ENCODE assay signal across 8 cellular contexts in the genomic region with DNA sequence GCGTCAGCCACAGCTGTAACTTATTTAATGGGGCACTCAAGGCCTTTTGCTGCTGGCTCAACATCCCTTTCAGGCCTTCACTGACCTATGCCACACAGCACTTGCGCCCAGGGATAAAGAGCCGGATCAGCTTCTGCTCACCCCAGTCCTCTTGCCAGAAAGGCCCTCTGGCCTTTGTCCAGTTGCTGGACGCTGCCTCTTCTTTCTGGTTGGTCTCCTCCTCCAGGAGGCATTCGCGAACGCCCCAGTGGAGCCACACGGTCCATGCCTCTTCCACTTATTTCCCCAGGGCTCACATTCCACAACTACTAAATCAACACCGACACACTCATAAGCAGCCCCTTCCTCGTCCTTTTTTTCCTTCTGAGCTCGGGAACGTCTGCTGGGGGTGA. TPM values are rescaled to one million over a fixed set of nuclear protein-coding genes. Genes with fewer than 3 reads are reported as not detected.
DNase-seq lines count a peak whose midpoint lies in the region; ATAC-seq, FAIRE-seq and TF ChIP-seq lines count a peak whose summit lies in the region.

No MANE protein-coding gene starts in this region.

- no peak overlapping the region for H3K27ac Mint-ChIP-seq in activated naive CD4-positive, alpha-beta T cell treated with anti-CD3 and anti-CD28 coated beads, Interleukin-2, amount 10 ng/mL, durations not matched to agents 7 days and 5 days
- H3K27ac Mint-ChIP-seq in astrocyte (ENCODE audit: unreplicated experiment): peak overlapping the region; percentile 94

- peak overlapping the region; percentile 91 for H3K4me2 ChIP-seq in astrocyte (ENCODE audit: low read length)

- H3K27me3 Mint-ChIP-seq in activated naive CD4-positive, alpha-beta T cell treated with anti-CD3 and anti-CD28 coated beads, Interleukin-2, amount 10 ng/mL, durations not matched to agents 7 days and 5 days: no peaks in the 10 kb centered on the region
- H3K27me3 Mint-ChIP-seq in astrocyte (ENCODE audit: low read depth, unreplicated experiment): no peaks in the 10 kb centered on the region

- peaks cover 16% of the 10 kb centered on the region for H3K4me1 Mint-ChIP-seq in activated naive CD4-positive, alpha-beta T cell treated with anti-CD3 and anti-CD28 coated beads, Interleukin-2, amount 10 ng/mL, durations not matched to agents 7 days and 5 days
- peaks cover 4% of the 10 kb centered on the region for H3K4me1 Mint-ChIP-seq in astrocyte (ENCODE audit: low read depth, unreplicated experiment)

- H3K9me3 Mint-ChIP-seq in activated naive CD4-positive, alpha-beta T cell treated with anti-CD3 and anti-CD28 coated beads, Interleukin-2, amount 10 ng/mL, durations not matched to agents 7 days and 5 days: peaks cover 34% of the 10 kb centered on the region
- peaks cover 41% of the 10 kb centered on the region for H3K9me3 Mint-ChIP-seq in astrocyte (ENCODE audit: unreplicated experiment)

- intact Hi-C loops in gastrocnemius medialis (cut with DNase I; ENCODE audit: low total_unique reads): loop anchor here (10.0 kb wide), 1 partner anchor 419 kb away; no protein-coding TSS in a partner anchor

- H3K9ac ChIP-seq in astrocyte (ENCODE audit: low read length) (peak overlapping the region; percentile 83), iPS-15b (ENCODE audit: low read depth, low read length) (peak overlapping the region; percentile 90)

- TF ChIP-seq CTCF in astrocyte (IDR thresholded peaks at IDR 0.05; ENCODE audit: insufficient read depth, low read depth, low read length) (no peak), gastrocnemius medialis (IDR thresholded peaks at IDR 0.05 in 4 of 5, conservative IDR thresholded peaks at IDR 0.05 in 1 of 5) (no peak)

- H3K4me1 ChIP-seq in astrocyte (ENCODE audit: insufficient read depth, low read length): peaks cover 3% of the 10 kb centered on the region
- H3K4me1 ChIP-seq in iPS-15b (ENCODE audit: control insufficient read depth, insufficient read depth, low read length): no peaks in the 10 kb centered on the region
- peaks cover 0 to 9% of the 10 kb centered on the region in 2 donors for H3K4me1 ChIP-seq in gastrocnemius medialis

- no peak for FAIRE-seq in astrocyte (lab: Jason Lieb, UNC)

- no peak for TF ChIP-seq POLR2A in gastrocnemius medialis (IDR thresholded peaks at IDR 0.05)

- H3K9me3 ChIP-seq in astrocyte (ENCODE audit: insufficient read depth, low read depth, low read length) (peaks cover 5% of the 10 kb centered on the region), iPS-15b (ENCODE audit: control insufficient read depth, insufficient read depth, low read length) (no peaks in the 10 kb centered on the region), gastrocnemius medialis (peaks cover 0 to 3% (median 0%) of the 10 kb centered on the region in 3 donors)

- no peak for DNase-seq in activated naive CD4-positive, alpha-beta T cell treated with anti-CD3 and anti-CD28 coated beads, Interleukin-2, amount 10 ng/mL, durations not matched to agents 7 days and 5 days
- DNase-seq in activated naive CD4-positive, alpha-beta T cell treated with Interleukin-2 at 50 U/mL for 16 hours: no peak
- DNase-seq in astrocyte (ENCODE audit: low read depth) (peak; percentile 42), gastrocnemius medialis (no peak), HPDE6-E6E7 (ENCODE audit: extremely low spot score) (no peak)

- H2AFZ ChIP-seq in astrocyte (ENCODE audit: low read depth, low read length): peak overlapping the region; percentile 93

- peaks cover 14% of the 10 kb centered on the region for H3K79me2 ChIP-seq in astrocyte (ENCODE audit: insufficient read depth, low read length)

- no peaks in the 10 kb centered on the region for H3K27me3 ChIP-seq in astrocyte (ENCODE audit: insufficient read depth, low read length)
- H3K27me3 ChIP-seq in iPS-15b (ENCODE audit: control insufficient read depth, insufficient read depth, low read length): no peaks in the 10 kb centered on the region
- peaks cover 0 to 14% (median 0%) of the 10 kb centered on the region in 3 donors for H3K27me3 ChIP-seq in gastrocnemius medialis

- in situ Hi-C loops in gastrocnemius medialis (cut with MboI; ENCODE audit: low sequenced_read_pairs in 4 of 4): no loop called here

- peak overlapping the region; percentile 72 for H3K4me3 Mint-ChIP-seq in activated naive CD4-positive, alpha-beta T cell treated with anti-CD3 and anti-CD28 coated beads, Interleukin-2, amount 10 ng/mL, durations not matched to agents 7 days and 5 days
- peak overlapping the region; percentile 95 for H3K4me3 Mint-ChIP-seq in astrocyte (ENCODE audit: unreplicated experiment)

- ATAC-seq in gastrocnemius medialis (no peak), GM19035 (IDR thresholded peaks at IDR 0.05; ENCODE audit: unreplicated experiment) (no peak), HG03097 (IDR thresholded peaks at IDR 0.05; ENCODE audit: low FRiP score, unreplicated experiment) (no peak)

- H3K36me3 ChIP-seq in astrocyte (ENCODE audit: insufficient read depth, low read length) (no peaks in the 10 kb centered on the region), iPS-15b (ENCODE audit: control insufficient read depth, insufficient read depth, low read length) (no peaks in the 10 kb centered on the region), gastrocnemius medialis (no peaks in the 10 kb centered on the region)

- peaks cover 17% of the 10 kb centered on the region for H3K36me3 Mint-ChIP-seq in activated naive CD4-positive, alpha-beta T cell treated with anti-CD3 and anti-CD28 coated beads, Interleukin-2, amount 10 ng/mL, durations not matched to agents 7 days and 5 days
- peaks cover 10% of the 10 kb centered on the region for H3K36me3 Mint-ChIP-seq in astrocyte (ENCODE audit: low read depth, unreplicated experiment)

- H4K20me1 ChIP-seq in astrocyte (ENCODE audit: insufficient read depth, low read length): no peaks in the 10 kb centered on the region

- CTCF ChIA-PET in activated naive CD4-positive, alpha-beta T cell treated with anti-CD3 and anti-CD28 coated beads, Interleukin-2, amount 10 ng/mL, durations not matched to agents 7 days and 5 days (lab: Charles Lee): interaction anchor here (0.6 kb wide), 1 partner anchor 39 kb away, joined by 3 read pairs; no protein-coding TSS in a partner anchor

- H3K4me3 ChIP-seq in astrocyte (ENCODE audit: insufficient read depth, low read depth, low read length) (peak overlapping the region; percentile 89), iPS-15b (ENCODE audit: low read depth, low read length) (peak overlapping the region; percentile 92), gastrocnemius medialis (peak overlapping the region; percentile 78 to 99 (median 86))

- H3K27ac ChIP-seq in astrocyte (ENCODE audit: low read depth, low read length): peak overlapping the region; percentile 65
- peak overlapping the region; percentile 74 to 86 (median 81) for H3K27ac ChIP-seq in gastrocnemius medialis

RNA-seq across cellular contexts. Expression of gene ZNF329, which starts 3.7 kb away (rescaled TPM):
- total RNA-seq in astrocyte (10.8 and 11.1 TPM in 2 replicates), gastrocnemius medialis (1 to 10 TPM; 1.3 to 2.0 (median 1.7) TPM)

RNA-seq across cellular contexts. Expression of gene ZNF274, which starts 28.6 kb away (rescaled TPM):
- total RNA-seq in astrocyte: 38.5 and 39.0 TPM in 2 replicates
- 10 to 100 TPM in 3 of 4 donors, 1 to 10 TPM in 1; 9.0 to 20.7 (median 13.4) TPM for total RNA-seq in gastrocnemius medialis

RNA-seq across cellular contexts. Expression of gene ZSCAN18, which starts 56.3 kb away (rescaled TPM):
- total RNA-seq in astrocyte: 28.6 and 31.8 TPM in 2 replicates
- total RNA-seq in gastrocnemius medialis: 10 to 100 TPM; 11.2 to 20.6 (median 15.2) TPM
